ENCODE assay signal across 9 cellular contexts in genomic region chr19:2047076-2047448, GRCh38. TPM values are rescaled to one million over a fixed set of nuclear protein-coding genes. Genes with fewer than 3 reads are reported as not detected.
DNase-seq lines count a peak whose midpoint lies in the region; ATAC-seq, FAIRE-seq and TF ChIP-seq lines count a peak whose summit lies in the region.
"Had no signal": no experiment of that assay in that cellular context is flagged by ENCODE, and none has a peak within 500 bp of the region (broad histone marks: within the 10 kb centered on the region; RNA-seq: fewer than 3 reads in every experiment).

No MANE protein-coding gene starts in this region.

- peak overlapping the region in 1 of 2 donors; percentile 36 for H3K9ac ChIP-seq in liver (ENCODE audit: low read depth in 1 of 2, low read length in 2 of 2)

- no peak overlapping the region for H2AFZ ChIP-seq in GM23338

- no peak overlapping the region for H3K4me3 Mint-ChIP-seq in GM23338
- peak overlapping the region; percentile 75 for H3K4me3 Mint-ChIP-seq in activated T-helper 17 cell treated with anti-CD3 and anti-CD28 coated beads, Interleukin-2, amount 50 U/mL, for 72 hours

- H3K4me3 ChIP-seq in GM23338 (no peak overlapping the region), liver (ENCODE audit: low read depth in 1 of 3, low read length in 3 of 3) (no peak overlapping the region), thoracic aorta (peak overlapping the region; percentile 96)
- H3K4me3 ChIP-seq: K562 had no signal

- H3K9me2 ChIP-seq in GM23338 (ENCODE audit: insufficient read depth), result no peaks in the 10 kb centered on the region

- H3K27me3 ChIP-seq in GM23338 (ENCODE audit: insufficient read depth), result no peaks in the 10 kb centered on the region
- H3K27me3 ChIP-seq in liver (ENCODE audit: control insufficient read depth in 4 of 4, insufficient read depth in 4 of 4, low read length in 3 of 4), result no peaks in the 10 kb centered on the region
- no peaks in the 10 kb centered on the region for H3K27me3 ChIP-seq in thoracic aorta (replicated peaks; ENCODE audit: insufficient read depth)

- peaks cover 29% of the 10 kb centered on the region for H3K79me2 ChIP-seq in GM23338 (replicated peaks; ENCODE audit: insufficient read depth)

- H3K9me3 ChIP-seq in liver (ENCODE audit: control insufficient read depth in 4 of 4, low read length in 3 of 4) (no peaks in the 10 kb centered on the region), thoracic aorta (no peaks in the 10 kb centered on the region)

- peaks cover 10% of the 10 kb centered on the region for H4K20me1 ChIP-seq in GM23338 (replicated peaks; ENCODE audit: insufficient read depth)

- peaks cover 14% of the 10 kb centered on the region; the same call in 1 of the 2 replicates for H3F3A ChIP-seq in GM23338 (replicated peaks; ENCODE audit: low read depth)

- no peak overlapping the region; the same call in 1 of the 2 replicates for H3K27ac Mint-ChIP-seq in GM23338
- H3K27ac Mint-ChIP-seq in activated T-helper 17 cell treated with anti-CD3 and anti-CD28 coated beads, Interleukin-2, amount 50 U/mL, for 72 hours, result peak overlapping the region; percentile 41

- no peak for ATAC-seq in GM23338
- no peak for ATAC-seq in activated T-helper 17 cell treated with anti-CD3 and anti-CD28 coated beads, Interleukin-2, amount 50 U/mL, for 72 hours (replicated peaks)
- no peak for ATAC-seq in thoracic aorta (ENCODE audit: insufficient number of reproducible peaks, low FRiP score, low read depth)
- ATAC-seq: K562 had no signal

- peaks cover 4% of the 10 kb centered on the region; the same call in 2 of the 3 replicates for H3K36me3 Mint-ChIP-seq in GM23338 (ENCODE audit: low read depth)
- H3K36me3 Mint-ChIP-seq in activated T-helper 17 cell treated with anti-CD3 and anti-CD28 coated beads, Interleukin-2, amount 50 U/mL, for 72 hours (ENCODE audit: low read depth), result peaks cover 81% of the 10 kb centered on the region

- 78% methylated on average over 6 of the region's 6 CpGs for WGBS in liver

- H3K36me3 ChIP-seq in GM23338 (ENCODE audit: insufficient read depth) (no peaks in the 10 kb centered on the region; the same call in 1 of the 2 replicates), liver (ENCODE audit: control insufficient read depth in 4 of 4, insufficient read depth in 3 of 4, low read depth in 1 of 4, low read length in 3 of 4) (peaks cover 0 to 13% (median 3%) of the 10 kb centered on the region in 4 donors), thoracic aorta (peaks cover 29% of the 10 kb centered on the region)

- H3K4me1 Mint-ChIP-seq in GM23338, result peaks cover 7% of the 10 kb centered on the region; the same call in 2 of the 3 replicates
- no peaks in the 10 kb centered on the region for H3K4me1 Mint-ChIP-seq in activated T-helper 17 cell treated with anti-CD3 and anti-CD28 coated beads, Interleukin-2, amount 50 U/mL, for 72 hours

- no peak; a peak in 1 of 4 replicates for TF ChIP-seq CTCF in GM23338 (conservative IDR thresholded peaks at IDR 0.05; ENCODE audit: low read depth in 2 of 2)
- no peak for TF ChIP-seq CTCF in liver (IDR thresholded peaks at IDR 0.05; ENCODE audit: low read depth, low read length, missing input control)
- no peak for TF ChIP-seq CTCF in thoracic aorta (IDR thresholded peaks at IDR 0.05)

- no peak for FAIRE-seq in H54 (lab: Jason Lieb, UNC)
- FAIRE-seq in GM12892 (lab: Jason Lieb, UNC), result no peak
- FAIRE-seq: K562 had no signal

- no peaks in the 10 kb centered on the region for H3K9me3 Mint-ChIP-seq in GM23338
- no peaks in the 10 kb centered on the region for H3K9me3 Mint-ChIP-seq in activated T-helper 17 cell treated with anti-CD3 and anti-CD28 coated beads, Interleukin-2, amount 50 U/mL, for 72 hours

- peaks cover 15% of the 10 kb centered on the region for H3K4me1 ChIP-seq in GM23338 (ENCODE audit: insufficient read depth)
- peaks cover 42 to 82% (median 78%) of the 10 kb centered on the region in 4 donors for H3K4me1 ChIP-seq in liver (ENCODE audit: control insufficient read depth in 4 of 4, insufficient read depth in 4 of 4, low read length in 3 of 4)
- H3K4me1 ChIP-seq in thoracic aorta (ENCODE audit: control insufficient read depth in 1 of 2, low read depth in 2 of 2), result peaks cover 38 to 82% of the 10 kb centered on the region in 2 donors

- no peak for TF ChIP-seq RAD21 in liver (IDR thresholded peaks at IDR 0.05)

- DNase-seq in GM23338 (ENCODE audit: low spot score) (no peak), thoracic aorta (ENCODE audit: low spot score) (no peak), H54 (ENCODE audit: insufficient read length, low spot score) (no peak), GM12892 (ENCODE audit: insufficient read length) (no peak), posterior cingulate gyrus (no peak)
- DNase-seq: SW 1271 had no signal

- H3K27me3 Mint-ChIP-seq in GM23338 (ENCODE audit: insufficient read depth, low read depth, poor library complexity), result peaks cover 17% of the 10 kb centered on the region
- no peaks in the 10 kb centered on the region for H3K27me3 Mint-ChIP-seq in activated T-helper 17 cell treated with anti-CD3 and anti-CD28 coated beads, Interleukin-2, amount 50 U/mL, for 72 hours

- H3K27ac ChIP-seq in GM23338 (ENCODE audit: low read depth) (peak overlapping the region; percentile 59; the same call in 1 of the 2 replicates), liver (ENCODE audit: low read depth in 1 of 2, low read length in 2 of 2) (peak overlapping the region; percentile 95 to 99), thoracic aorta (peak overlapping the region in 1 of 2 donors; percentile 52)

- intact Hi-C loops in posterior cingulate gyrus (cut with DNase I), result no loop called here

- TF ChIP-seq POLR2A in H54 (IDR thresholded peaks at IDR 0.05; ENCODE audit: low read depth, low read length) (no peak), GM12892 (IDR thresholded peaks at IDR 0.05; ENCODE audit: low read depth, low read length) (no peak; the same call in 1 of the 2 replicates)

- no peak overlapping the region for H3K4me2 ChIP-seq in GM23338

TF ChIP-seq in GM23338, 12 proteins besides CTCF, POLR2A, EP300 and RAD21 (continues in another document):
- TF ChIP-seq ZNF114 (CRISPR knock-in tag; IDR thresholded peaks at IDR 0.05) (no peak), CREB1 (CRISPR knock-in tag; IDR thresholded peaks at IDR 0.05; ENCODE audit: low read depth) (no peak)

TF ChIP-seq in liver, 16 proteins besides CTCF, POLR2A, EP300 and RAD21 (continues in another document):
- TF ChIP-seq TAF1 (conservative IDR thresholded peaks at IDR 0.05) (no peak), HNF4G (IDR thresholded peaks at IDR 0.05) (no peak), SP1 (IDR thresholded peaks at IDR 0.05) (no peak), YY1 (IDR thresholded peaks at IDR 0.05) (no peak), NR2F2 (IDR thresholded peaks at IDR 0.05) (no peak), MAX (IDR thresholded peaks at IDR 0.05) (no peak), HNF4A (conservative IDR thresholded peaks at IDR 0.05) (no peak), FOXA1 (IDR thresholded peaks at IDR 0.05) (no peak), FOXA2 (IDR thresholded peaks at IDR 0.05) (no peak), JUND (IDR thresholded peaks at IDR 0.05) (no peak)

RNA-seq across cellular contexts. Expression of gene MKNK2, which starts 4.0 kb away (rescaled TPM):
- 123 and 159 TPM in 2 replicates for total RNA-seq in GM23338 (2014; rRNA removed; shearing (Covaris generic))
- polyA plus RNA-seq in GM23338 (2016; fragmentation: Nextera tagmentation; extraction: Ambion mirVana) (71.0 and 106 TPM in 2 replicates), liver (10 to 100 TPM; 24.7 to 43.3 TPM)
- total RNA-seq in activated T-helper 17 cell treated with anti-CD3 and anti-CD28 coated beads, Interleukin-2, amount 50 U/mL, for 72 hours, result 100 to 1,000 TPM; 280 to 525 TPM
- total RNA-seq in liver (100 to 1,000 TPM in 1 of 2 donors, 10 to 100 TPM in 1; 49.5 to 105 TPM), thoracic aorta (10 to 100 TPM; 69.7 to 96.3 TPM)
- polyA plus RNA-seq in GM12892 (2012; ENCODE audit: missing spikeins), result 245 TPM

RNA-seq across cellular contexts. Expression of gene BTBD2, which starts 31.5 kb away (rescaled TPM):
- total RNA-seq in GM23338 (2014; rRNA removed; shearing (Covaris generic)), result 106 and 130 TPM in 2 replicates
- 23.8 and 27.2 TPM in 2 replicates for polyA plus RNA-seq in GM23338 (2016; fragmentation: Nextera tagmentation; extraction: Ambion mirVana)
- total RNA-seq in activated T-helper 17 cell treated with anti-CD3 and anti-CD28 coated beads, Interleukin-2, amount 50 U/mL, for 72 hours, result 10 to 100 TPM; 44.2 to 56.0 TPM
- 10 to 100 TPM; 19.5 to 20.9 TPM for total RNA-seq in liver
- 10 to 100 TPM in 1 of 2 donors, 1 to 10 TPM in 1; 7.4 to 25.1 TPM for polyA plus RNA-seq in liver
- 100 to 1,000 TPM in 1 of 2 donors, 10 to 100 TPM in 1; 43.2 to 107 TPM for total RNA-seq in thoracic aorta
- polyA plus RNA-seq in GM12892 (2012; ENCODE audit: missing spikeins), result 29.0 TPM

RNA-seq across cellular contexts. Expression of gene MOB3A, which starts 49.1 kb away (rescaled TPM):
- 5.9 and 9.4 TPM in 2 replicates for total RNA-seq in GM23338 (2014; rRNA removed; shearing (Covaris generic))
- polyA plus RNA-seq in GM23338 (2016; fragmentation: Nextera tagmentation; extraction: Ambion mirVana) (2.9 TPM in 2 replicates), liver (1 to 10 TPM; 3.4 to 5.2 TPM)
- total RNA-seq in activated T-helper 17 cell treated with anti-CD3 and anti-CD28 coated beads, Interleukin-2, amount 50 U/mL, for 72 hours, result 100 to 1,000 TPM; 271 to 387 TPM
- total RNA-seq in liver (1 to 10 TPM; 7.9 to 8.7 TPM), thoracic aorta (10 to 100 TPM; 37.8 to 50.9 TPM)
- polyA plus RNA-seq in GM12892 (2012; ENCODE audit: missing spikeins), result 113 TPM

RNA-seq across cellular contexts. Expression of gene IZUMO4, which starts 49.7 kb away (rescaled TPM):
- total RNA-seq in GM23338 (2014; rRNA removed; shearing (Covaris generic)), result 2.2 and 2.6 TPM in 2 replicates
- polyA plus RNA-seq in GM23338 (2016; fragmentation: Nextera tagmentation; extraction: Ambion mirVana) (0.57 and 0.82 TPM in 2 replicates), liver (1 to 10 TPM; 1.3 to 1.4 TPM)
- 100 to 1,000 TPM in 1 of 2 donors, 10 to 100 TPM in 1; 13.9 to 143 TPM for total RNA-seq in activated T-helper 17 cell treated with anti-CD3 and anti-CD28 coated beads, Interleukin-2, amount 50 U/mL, for 72 hours
- total RNA-seq in liver (1 to 10 TPM; 1.2 TPM), thoracic aorta (1 to 10 TPM; 3.1 to 6.1 TPM)
- polyA plus RNA-seq in GM12892 (2012; ENCODE audit: missing spikeins), result 43.2 TPM

Comparison
In these comparisons a context has a peak if more than half of its experiments do, and no peak if none do; other contexts are left out.
1. RNA of gene MOB3A, which starts 49.1 kb away (total RNA-seq): 271 to 387 TPM in activated T-helper 17 cell treated with anti-CD3 and anti-CD28 coated beads, Interleukin-2, amount 50 U/mL, for 72 hours; 37.8 to 50.9 TPM in thoracic aorta, 7.9 to 8.7 TPM in liver and 5.9 to 9.4 TPM in GM23338; every median in the first group is over 4 times any median in the second.